10 cellular contexts compared by ENCODE assay signal in the genomic region with DNA sequence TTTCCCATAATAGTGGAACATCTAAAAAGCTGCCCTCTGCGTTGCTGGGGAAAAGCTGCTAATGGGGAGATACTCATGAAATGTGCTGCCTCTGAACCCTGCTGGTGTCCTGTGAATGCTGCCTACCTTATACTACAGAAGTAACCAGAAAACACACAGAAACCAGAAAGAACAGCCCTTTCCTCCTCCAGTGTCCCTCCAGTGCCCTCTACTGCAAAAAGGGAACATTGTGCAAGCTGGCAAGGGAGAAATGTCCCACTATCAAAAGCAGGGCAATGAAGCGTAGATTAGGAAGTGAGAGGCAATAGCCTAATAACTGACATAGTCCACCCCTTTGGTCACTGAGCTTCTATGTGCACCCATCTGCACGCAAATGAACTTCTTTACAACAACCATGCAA.
DNase-seq lines count a peak whose midpoint lies in the region; ATAC-seq, FAIRE-seq and TF ChIP-seq lines count a peak whose summit lies in the region.
"Had no signal": no experiment of that assay in that cellular context is flagged by ENCODE, and none has a peak within 500 bp of the region (broad histone marks: within the 10 kb centered on the region; RNA-seq: fewer than 3 reads in every experiment).

No MANE protein-coding gene starts in this region.

- peak; percentile 50 for DNase-seq in AG20443 (ENCODE audit: low spot score)
- no peak for DNase-seq in HTR-8/SVneo (ENCODE audit: insufficient read length, low spot score)
- peak; percentile 27 to 64 (median 49) for DNase-seq in adrenal gland
- peak; percentile 17 for DNase-seq in kidney tubule cell (ENCODE audit: low spot score)
- no peak for DNase-seq in erythroblast (lab: John Stamatoyannopoulos, UW)
- DNase-seq in natural killer cell, result no peak
- no peak for DNase-seq in stomach
- no peak for DNase-seq in GM12892 (ENCODE audit: insufficient read length)
- DNase-seq: activated naive CD4-positive, alpha-beta T cell treated with Interleukin-2 at 50 U/mL for 16 hours; Peyer's patch had no signal

- H3K27ac Mint-ChIP-seq in natural killer cell, result no peak overlapping the region

- TF ChIP-seq EP300 in stomach (IDR thresholded peaks at IDR 0.05), result no peak

- peaks cover 0 to 2% of the 10 kb centered on the region in 2 donors for H3K9me3 Mint-ChIP-seq in natural killer cell

- TF ChIP-seq POLR2A in adrenal gland (IDR thresholded peaks at IDR 0.05), result no peak
- no peak for TF ChIP-seq POLR2A in erythroblast (IDR thresholded peaks at IDR 0.05; ENCODE audit: low read length)
- TF ChIP-seq POLR2A in stomach (IDR thresholded peaks at IDR 0.05), result no peak
- no peak for TF ChIP-seq POLR2A in GM12892 (IDR thresholded peaks at IDR 0.05; ENCODE audit: low read depth, low read length)

- WGBS in adrenal gland, 4 donors, result 72 to 85% (median 76%) methylated on average over 3 of the region's 3 CpGs
- 56 to 74% (median 63%) methylated on average over 3 of the region's 3 CpGs for WGBS in stomach, 5 donors

- H3K9me3 ChIP-seq in adrenal gland (replicated peaks in 1 of 3) (no peaks in the 10 kb centered on the region), stomach (no peaks in the 10 kb centered on the region)
- H3K9me3 ChIP-seq: Peyer's patch had no signal

- intact Hi-C loops in adrenal gland (cut with DNase I), result no loop called here
- intact Hi-C loops in natural killer cell (cut with micrococcal nuclease), result no loop called here
- intact Hi-C loops in stomach (cut with DNase I; ENCODE audit: low total_unique reads), result no loop called here

- H3K27me3 ChIP-seq in adrenal gland, result no peaks in the 10 kb centered on the region
- H3K27me3 ChIP-seq in stomach, result no peaks in the 10 kb centered on the region
- H3K27me3 ChIP-seq: Peyer's patch had no signal

- H3K27me3 Mint-ChIP-seq in natural killer cell (ENCODE audit: low read depth in 2 of 2), result peaks cover 6 to 10% of the 10 kb centered on the region in 2 donors

- H3K4me1 Mint-ChIP-seq in natural killer cell, result no peaks in the 10 kb centered on the region

- H3K36me3 ChIP-seq in adrenal gland (replicated peaks in 1 of 2) (no peaks in the 10 kb centered on the region), stomach (no peaks in the 10 kb centered on the region)
- H3K36me3 ChIP-seq: Peyer's patch had no signal

- ATAC-seq in natural killer cell, result no peak

- peak; percentile 54 for FAIRE-seq in HTR-8/SVneo (lab: Jason Lieb, UNC)
- no peak for FAIRE-seq in GM12892 (lab: Jason Lieb, UNC)

- H3K27ac ChIP-seq in adrenal gland, result no peak overlapping the region
- no peak overlapping the region for H3K27ac ChIP-seq in stomach
- H3K27ac ChIP-seq: Peyer's patch had no signal

- H3K4me3 ChIP-seq in adrenal gland (no peak overlapping the region), stomach (no peak overlapping the region)
- H3K4me3 ChIP-seq: Peyer's patch had no signal

- H3K4me3 Mint-ChIP-seq in natural killer cell, result no peak overlapping the region

- peak in 5 of 6 experiments; percentile 47 to 72 (median 61) for TF ChIP-seq CTCF in adrenal gland (IDR thresholded peaks at IDR 0.05)
- no peak for TF ChIP-seq CTCF in natural killer cell (IDR thresholded peaks at IDR 0.05)
- TF ChIP-seq CTCF in stomach (IDR thresholded peaks at IDR 0.05), result peak in 3 of 7 experiments; percentile 10 to 19 (median 18)

- no peaks in the 10 kb centered on the region for H3K36me3 Mint-ChIP-seq in natural killer cell

- H3K4me1 ChIP-seq in adrenal gland (replicated peaks in 1 of 2) (peaks cover 0 to 5% of the 10 kb centered on the region in 2 donors), stomach (no peaks in the 10 kb centered on the region)
- H3K4me1 ChIP-seq: Peyer's patch had no signal

Comparison
In these comparisons a context has a peak if more than half of its experiments do, and no peak if none do; other contexts are left out.
1. DNase-seq: peak in AG20443 (single experiment), adrenal gland (7 of 7) and kidney tubule cell (single experiment); none in HTR-8/SVneo (single experiment), erythroblast (0 of 2), natural killer cell (single experiment), stomach (single experiment) and GM12892 (single experiment).